ENCODE assay signal across 1 cellular context in genomic region chr7:99918959-99919813, GRCh38.
TF ChIP-seq lines count a peak whose summit lies in the region.

Gene TRIM4, minus strand, starts transcription at chr7:99919530. Its CDS starts 129 bp downstream, at chr7:99919401.

TF ChIP-seq in HepG2, 621 proteins besides CTCF, POLR2A, EP300 and RAD21 (continued from another document and continues in another):
- TF ChIP-seq RERE (CRISPR knock-in tag; IDR thresholded peaks at IDR 0.05; ENCODE audit: low read depth) = peak; percentile 21; the same call in 1 of the 2 replicates
- TF ChIP-seq ZSCAN21 (CRISPR knock-in tag; IDR thresholded peaks at IDR 0.05; ENCODE audit: borderline replicate concordance) = peak; percentile 47; the same call in 1 of the 2 replicates
- TF ChIP-seq PBX3 (CRISPR knock-in tag; IDR thresholded peaks at IDR 0.05; ENCODE audit: borderline replicate concordance) = no peak
- TF ChIP-seq ZBTB3 (CRISPR knock-in tag; IDR thresholded peaks at IDR 0.05; ENCODE audit: borderline replicate concordance, low read depth) = 0 out of 2 replicates have a peak, but pooled peaks have one; percentile 17
- peak; percentile 66; the same call in 1 of the 2 replicates for TF ChIP-seq AKAP8 (CRISPR knock-in tag; IDR thresholded peaks at IDR 0.05)
- no peak for TF ChIP-seq GPBP1L1 (CRISPR knock-in tag; IDR thresholded peaks at IDR 0.05)
- TF ChIP-seq ZNF570 (CRISPR knock-in tag; IDR thresholded peaks at IDR 0.05; ENCODE audit: borderline replicate concordance) = no peak
- TF ChIP-seq ZNF614 (CRISPR knock-in tag; IDR thresholded peaks at IDR 0.05; ENCODE audit: borderline replicate concordance) = peak; percentile 48; the same call in 1 of the 2 replicates
- peak; percentile 76; the same call in 1 of the 2 replicates for TF ChIP-seq ZNF710 (CRISPR knock-in tag; IDR thresholded peaks at IDR 0.05; ENCODE audit: borderline replicate concordance)
- no peak for TF ChIP-seq ZSCAN5A (CRISPR knock-in tag; IDR thresholded peaks at IDR 0.05; ENCODE audit: borderline replicate concordance)
- TF ChIP-seq ZNF264 (CRISPR knock-in tag; IDR thresholded peaks at IDR 0.05) = no peak
- peak; percentile 72 for TF ChIP-seq ZNF768 (CRISPR knock-in tag; IDR thresholded peaks at IDR 0.05)
- TF ChIP-seq EZH2 (conservative IDR thresholded peaks at IDR 0.05; ENCODE audit: low read depth, low read length) = no peak
- no peak for TF ChIP-seq CCAR2 (optimal IDR thresholded peaks at IDR 0.05; ENCODE audit: low read depth, low read length)
- TF ChIP-seq NCOA5 (CRISPR knock-in tag; IDR thresholded peaks at IDR 0.05) = no peak
- peak; percentile 46 for TF ChIP-seq PITX1 (CRISPR knock-in tag; IDR thresholded peaks at IDR 0.05)
- no peak for TF ChIP-seq MIXL1 (CRISPR knock-in tag; IDR thresholded peaks at IDR 0.05)
- peak; percentile 48 for TF ChIP-seq TEAD3 (CRISPR knock-in tag; optimal IDR thresholded peaks at IDR 0.05; ENCODE audit: borderline replicate concordance)
- peak; percentile 38; the same call in 1 of the 2 replicates for TF ChIP-seq ZNF441 (CRISPR knock-in tag; IDR thresholded peaks at IDR 0.05; ENCODE audit: borderline replicate concordance)
- TF ChIP-seq ZNF180 (CRISPR knock-in tag; IDR thresholded peaks at IDR 0.05; ENCODE audit: borderline replicate concordance, low read depth) = no peak
- TF ChIP-seq ARID5B (CRISPR knock-in tag; IDR thresholded peaks at IDR 0.05) = no peak; the same call in 1 of the 2 replicates
- TF ChIP-seq MIER3 (CRISPR knock-in tag; IDR thresholded peaks at IDR 0.05; ENCODE audit: borderline replicate concordance) = peak; percentile 42; the same call in 1 of the 2 replicates
- no peak for TF ChIP-seq ZNF33A (CRISPR knock-in tag; IDR thresholded peaks at IDR 0.05; ENCODE audit: borderline replicate concordance)
- TF ChIP-seq MBD4 (IDR thresholded peaks at IDR 0.05; ENCODE audit: borderline replicate concordance, low read length) = no peak
- TF ChIP-seq PRDM15 (CRISPR knock-in tag; IDR thresholded peaks at IDR 0.05) = no peak; the same call in 1 of the 2 replicates
- TF ChIP-seq ZBTB1 (CRISPR knock-in tag; IDR thresholded peaks at IDR 0.05; ENCODE audit: borderline replicate concordance) = no peak
- no peak for TF ChIP-seq HIC2 (CRISPR knock-in tag; IDR thresholded peaks at IDR 0.05; ENCODE audit: low read depth)
- TF ChIP-seq YEATS2 (CRISPR knock-in tag; IDR thresholded peaks at IDR 0.05; ENCODE audit: borderline replicate concordance) = peak; percentile 93
- TF ChIP-seq ZNF678 (CRISPR knock-in tag; IDR thresholded peaks at IDR 0.05) = no peak
- 0 out of 2 replicates have a peak, but pooled peaks have one; percentile 33 for TF ChIP-seq NFKBIZ (CRISPR knock-in tag; IDR thresholded peaks at IDR 0.05)
- peak; percentile 82 for TF ChIP-seq ZNF501 (CRISPR knock-in tag; IDR thresholded peaks at IDR 0.05)
- no peak for TF ChIP-seq SNRNP70 (IDR thresholded peaks at IDR 0.05; ENCODE audit: low read depth, low read length)
- TF ChIP-seq ZNF850 (CRISPR knock-in tag; conservative IDR thresholded peaks at IDR 0.05) = no peak
- TF ChIP-seq E2F1 (CRISPR knock-in tag; IDR thresholded peaks at IDR 0.05) = 0 out of 2 replicates have a peak, but pooled peaks have one; percentile 37
